In genomic region chr6:139381216-139381615, GRCh38 we compare ENCODE assay signal across 14 cellular contexts.
"Had no signal": no experiment of that assay in that cellular context is flagged by ENCODE, and none has a peak within 500 bp of the region (broad histone marks: within the 10 kb centered on the region; RNA-seq: fewer than 3 reads in every experiment).

No MANE protein-coding gene starts in this region.

- H3K27me3 Mint-ChIP-seq: activated naive CD8-positive, alpha-beta T cell treated with anti-CD3 and anti-CD28 coated beads, Interleukin-2, amount 50 U/mL, for 24 hours; stimulated activated memory B cell treated with anti-CD40 and anti-IgM and Interleukin-4, amounts not matched to agents 10 μg/mL and 1 μg/mL and 100 μg/mL, for 72 hours; T-cell had no signal

- H3K4me1 Mint-ChIP-seq: stimulated activated memory B cell treated with anti-CD40 and anti-IgM and Interleukin-4, amounts not matched to agents 10 μg/mL and 1 μg/mL and 100 μg/mL, for 72 hours had no signal

- H3K27ac Mint-ChIP-seq: activated naive CD4-positive, alpha-beta T cell treated with anti-CD3 and anti-CD28 coated beads for 36 hours; activated naive CD8-positive, alpha-beta T cell treated with anti-CD3 and anti-CD28 coated beads, Interleukin-2, amount 50 U/mL, for 24 hours; activated T-helper 2 cell treated with anti-CD3 and anti-CD28 coated beads, Interferon-gamma antibody, Interleukin-2, Interleukin-4, amounts not matched to agents 10 μg/mL and 5 μg/mL and 100 μg/mL, durations not matched to agents 14 hours and 24 hours and 36 hours; endodermal cell; immature natural killer cell; stimulated activated memory B cell treated with anti-CD40 and anti-IgM and Interleukin-4, amounts not matched to agents 10 μg/mL and 1 μg/mL and 100 μg/mL, for 72 hours; T-cell had no signal

- DNase-seq: activated CD4-positive, alpha-beta T cell treated with anti-CD3 and anti-CD28 coated beads for 1 hour; activated CD4-positive, alpha-beta T cell treated with anti-CD3 and anti-CD28 coated beads, Interleukin-2, amount 50 U/mL, for 4 hours; activated naive CD4-positive, alpha-beta T cell treated with anti-CD3 and anti-CD28 coated beads for 36 hours; activated naive CD8-positive, alpha-beta T cell treated with anti-CD3 and anti-CD28 coated beads, Interleukin-2, amount 50 U/mL, for 24 hours; aorta; endodermal cell; foreskin melanocyte; head of caudate nucleus; immature natural killer cell; stimulated activated CD4-positive, alpha-beta T cell treated with anti-CD3 and anti-CD28 coated beads, Interleukin-2, amount 100 ng/mL, for 48 hours; T-cell; T1000 had no signal

- H3K36me3 Mint-ChIP-seq: stimulated activated memory B cell treated with anti-CD40 and anti-IgM and Interleukin-4, amounts not matched to agents 10 μg/mL and 1 μg/mL and 100 μg/mL, for 72 hours; T-cell had no signal

- H3K9me3 Mint-ChIP-seq: activated naive CD4-positive, alpha-beta T cell treated with anti-CD3 and anti-CD28 coated beads for 36 hours; activated naive CD8-positive, alpha-beta T cell treated with anti-CD3 and anti-CD28 coated beads, Interleukin-2, amount 50 U/mL, for 24 hours; activated T-helper 2 cell treated with anti-CD3 and anti-CD28 coated beads, Interferon-gamma antibody, Interleukin-2, Interleukin-4, amounts not matched to agents 10 μg/mL and 5 μg/mL and 100 μg/mL, durations not matched to agents 14 hours and 24 hours and 36 hours; endodermal cell; immature natural killer cell; stimulated activated memory B cell treated with anti-CD40 and anti-IgM and Interleukin-4, amounts not matched to agents 10 μg/mL and 1 μg/mL and 100 μg/mL, for 72 hours; T-cell had no signal

- ATAC-seq: activated naive CD8-positive, alpha-beta T cell treated with anti-CD3 and anti-CD28 coated beads, Interleukin-2, amount 50 U/mL, for 24 hours; stimulated activated memory B cell treated with anti-CD40 and anti-IgM and Interleukin-4, amounts not matched to agents 10 μg/mL and 1 μg/mL and 100 μg/mL, for 72 hours; T-cell had no signal

- H3K4me3 Mint-ChIP-seq: activated naive CD4-positive, alpha-beta T cell treated with anti-CD3 and anti-CD28 coated beads for 36 hours; activated naive CD8-positive, alpha-beta T cell treated with anti-CD3 and anti-CD28 coated beads, Interleukin-2, amount 50 U/mL, for 24 hours; endodermal cell; immature natural killer cell; stimulated activated memory B cell treated with anti-CD40 and anti-IgM and Interleukin-4, amounts not matched to agents 10 μg/mL and 1 μg/mL and 100 μg/mL, for 72 hours; T-cell had no signal
